In genomic region chr4:122384245-122384644, GRCh38 we compare ENCODE assay signal across 3 cellular contexts.
TF ChIP-seq lines count a peak whose summit lies in the region.

No MANE protein-coding gene starts in this region.

TF ChIP-seq in K562, 482 proteins besides CTCF, POLR2A, EP300 and RAD21:
- TF ChIP-seq NRF1 (conservative IDR thresholded peaks at IDR 0.05 in 1 of 2, IDR thresholded peaks at IDR 0.05 in 1 of 2) = no peak
- TF ChIP-seq PHTF2 (CRISPR knock-in tag; IDR thresholded peaks at IDR 0.05) = no peak
- no peak for TF ChIP-seq SLC30A9 (CRISPR knock-in tag; IDR thresholded peaks at IDR 0.05)
- TF ChIP-seq ZNF57 (CRISPR knock-in tag; IDR thresholded peaks at IDR 0.05) = no peak
- no peak for TF ChIP-seq ZNF699 (CRISPR knock-in tag; IDR thresholded peaks at IDR 0.05; ENCODE audit: insufficient replicate concordance)
- no peak for TF ChIP-seq ZNF77 (CRISPR knock-in tag; IDR thresholded peaks at IDR 0.05)
- TF ChIP-seq ZFP30 (CRISPR knock-in tag; IDR thresholded peaks at IDR 0.05; ENCODE audit: borderline replicate concordance) = no peak
- TF ChIP-seq ZNF695 (CRISPR knock-in tag; IDR thresholded peaks at IDR 0.05) = no peak
- TF ChIP-seq HMG20B (CRISPR knock-in tag; IDR thresholded peaks at IDR 0.05) = no peak
- TF ChIP-seq THRA (IDR thresholded peaks at IDR 0.05) = no peak
- TF ChIP-seq MCM5 (IDR thresholded peaks at IDR 0.05; ENCODE audit: low read depth) = no peak
- TF ChIP-seq NELFE (IDR thresholded peaks at IDR 0.05; ENCODE audit: insufficient read depth, insufficient read length) = no peak
- no peak for TF ChIP-seq ZBTB8A (IDR thresholded peaks at IDR 0.05; ENCODE audit: partially characterized antibody)
- no peak for TF ChIP-seq HDAC1 (IDR thresholded peaks at IDR 0.05)
- TF ChIP-seq GATAD2B (IDR thresholded peaks at IDR 0.05; ENCODE audit: borderline replicate concordance) = no peak
- no peak for TF ChIP-seq CBX5 (IDR thresholded peaks at IDR 0.05; ENCODE audit: borderline replicate concordance, low read depth)
- TF ChIP-seq DMBX1 (CRISPR knock-in tag; IDR thresholded peaks at IDR 0.05; ENCODE audit: borderline replicate concordance) = no peak
- no peak for TF ChIP-seq SAFB (IDR thresholded peaks at IDR 0.05; ENCODE audit: borderline replicate concordance, low read depth, low read length)
- TF ChIP-seq MLLT1 (IDR thresholded peaks at IDR 0.05) = no peak
TF ChIP-seq in K562: peak in this region for 0.

TF ChIP-seq in HepG2, 621 proteins besides CTCF, POLR2A, EP300 and RAD21 (continues in another document):
- no peak for TF ChIP-seq RBM22 (optimal IDR thresholded peaks at IDR 0.05; ENCODE audit: low read length)
- TF ChIP-seq TCF7 (IDR thresholded peaks at IDR 0.05; ENCODE audit: low read depth) = no peak
- no peak for TF ChIP-seq FOXA3 (CRISPR knock-in tag; IDR thresholded peaks at IDR 0.05)
- no peak for TF ChIP-seq ZNF781 (CRISPR knock-in tag; IDR thresholded peaks at IDR 0.05; ENCODE audit: borderline replicate concordance, not compliant biosample characterization)
- no peak for TF ChIP-seq KLF12 (CRISPR knock-in tag; IDR thresholded peaks at IDR 0.05; ENCODE audit: borderline replicate concordance)
- TF ChIP-seq NR2C2 (CRISPR knock-in tag; IDR thresholded peaks at IDR 0.05; ENCODE audit: borderline replicate concordance) = no peak
- TF ChIP-seq EEA1 (CRISPR knock-in tag; IDR thresholded peaks at IDR 0.05; ENCODE audit: borderline replicate concordance) = no peak
- no peak for TF ChIP-seq ZNF362 (CRISPR knock-in tag; IDR thresholded peaks at IDR 0.05; ENCODE audit: borderline replicate concordance)
- TF ChIP-seq ZNF441 (CRISPR knock-in tag; IDR thresholded peaks at IDR 0.05; ENCODE audit: borderline replicate concordance) = no peak
- TF ChIP-seq TAF15 (IDR thresholded peaks at IDR 0.05; ENCODE audit: low read depth, low read length, poor library complexity, severe bottlenecking) = no peak
- TF ChIP-seq ZNF44 (CRISPR knock-in tag; IDR thresholded peaks at IDR 0.05) = no peak
- TF ChIP-seq TRAFD1 (CRISPR knock-in tag; IDR thresholded peaks at IDR 0.05; ENCODE audit: borderline replicate concordance) = no peak
- TF ChIP-seq ZNF547 (CRISPR knock-in tag; IDR thresholded peaks at IDR 0.05) = no peak
- no peak for TF ChIP-seq ZNF782 (CRISPR knock-in tag; IDR thresholded peaks at IDR 0.05; ENCODE audit: borderline replicate concordance)
- no peak for TF ChIP-seq CSRNP2 (CRISPR knock-in tag; conservative IDR thresholded peaks at IDR 0.05; ENCODE audit: low read depth)
- TF ChIP-seq NFAT5 (CRISPR knock-in tag; IDR thresholded peaks at IDR 0.05) = no peak
- no peak for TF ChIP-seq POLR2G (IDR thresholded peaks at IDR 0.05; ENCODE audit: low read depth, low read length)

TF ChIP-seq in liver, 16 proteins besides CTCF, POLR2A, EP300 and RAD21:
- TF ChIP-seq HNF4A (conservative IDR thresholded peaks at IDR 0.05) (peak; percentile 34 to 72), HNF4G (IDR thresholded peaks at IDR 0.05) (no peak), FOXA2 (IDR thresholded peaks at IDR 0.05) (no peak), JUND (IDR thresholded peaks at IDR 0.05) (no peak)
